8 cellular contexts compared by ENCODE assay signal in genomic region chr3:126524429-126524988, GRCh38.
DNase-seq lines count a peak whose midpoint lies in the region; ATAC-seq and TF ChIP-seq lines count a peak whose summit lies in the region.

No MANE protein-coding gene starts in this region.

- H3K36me3 Mint-ChIP-seq in stimulated activated memory B cell treated with anti-CD40 and anti-IgM and Interleukin-4, amounts not matched to agents 10 μg/mL and 1 μg/mL and 100 μg/mL, for 72 hours, result no peaks in the 10 kb centered on the region

- no peaks in the 10 kb centered on the region for H3K9me3 ChIP-seq in iPS-18c (ENCODE audit: control insufficient read depth, insufficient read depth, low read length)

- no peaks in the 10 kb centered on the region for H3K4me1 Mint-ChIP-seq in stimulated activated memory B cell treated with anti-CD40 and anti-IgM and Interleukin-4, amounts not matched to agents 10 μg/mL and 1 μg/mL and 100 μg/mL, for 72 hours

- H3K4me3 ChIP-seq in WI38 (ENCODE audit: low read depth, low read length) (peak overlapping the region; percentile 39), iPS-18c (ENCODE audit: insufficient read depth, low read depth, low read length) (peak overlapping the region; percentile 67)

- peaks cover 34% of the 10 kb centered on the region for H3K27me3 Mint-ChIP-seq in stimulated activated memory B cell treated with anti-CD40 and anti-IgM and Interleukin-4, amounts not matched to agents 10 μg/mL and 1 μg/mL and 100 μg/mL, for 72 hours

- H3K9me3 Mint-ChIP-seq in stimulated activated memory B cell treated with anti-CD40 and anti-IgM and Interleukin-4, amounts not matched to agents 10 μg/mL and 1 μg/mL and 100 μg/mL, for 72 hours, result no peaks in the 10 kb centered on the region

- peak overlapping the region; percentile 28 for H3K4me3 Mint-ChIP-seq in stimulated activated memory B cell treated with anti-CD40 and anti-IgM and Interleukin-4, amounts not matched to agents 10 μg/mL and 1 μg/mL and 100 μg/mL, for 72 hours

- no peak for TF ChIP-seq CTCF in WI38 (IDR thresholded peaks at IDR 0.05; ENCODE audit: low read depth, low read length)

- no peak for ATAC-seq in stimulated activated memory B cell treated with anti-CD40 and anti-IgM and Interleukin-4, amounts not matched to agents 10 μg/mL and 1 μg/mL and 100 μg/mL, for 72 hours
- ATAC-seq in GM21723 (IDR thresholded peaks at IDR 0.05; ENCODE audit: unreplicated experiment), result no peak
- ATAC-seq in HG02981 (IDR thresholded peaks at IDR 0.05; ENCODE audit: unreplicated experiment), result no peak

- DNase-seq in HuH-7 (ENCODE audit: low spot score) (peak; percentile 82), iPS-NIHi11 (ENCODE audit: low spot score) (no peak), AG08395 (ENCODE audit: low spot score) (no peak)

- no peak overlapping the region for H3K27ac Mint-ChIP-seq in stimulated activated memory B cell treated with anti-CD40 and anti-IgM and Interleukin-4, amounts not matched to agents 10 μg/mL and 1 μg/mL and 100 μg/mL, for 72 hours
